In the genomic region with DNA sequence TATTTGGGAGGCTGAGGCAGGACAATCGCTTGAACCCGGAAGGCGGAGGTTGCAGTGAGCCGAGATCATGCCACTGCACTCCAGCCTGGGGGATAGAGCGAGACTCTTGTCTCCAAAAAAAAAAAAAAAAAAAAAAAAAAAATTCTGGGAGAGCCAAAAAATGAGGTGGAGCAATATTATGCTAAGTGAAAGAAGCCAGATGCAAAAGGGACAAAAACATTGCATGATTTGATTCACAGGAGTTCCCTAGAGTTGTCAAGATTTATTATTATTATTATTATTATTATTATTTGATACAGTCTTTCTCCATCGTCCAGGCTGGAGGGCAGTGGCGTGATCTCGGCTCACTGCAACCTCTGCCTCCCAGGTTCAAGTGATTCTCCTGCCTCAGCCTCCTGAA, we compare ENCODE assay signal across 11 cellular contexts. TPM values are rescaled to one million over a fixed set of nuclear protein-coding genes. Genes with fewer than 3 reads are reported as not detected.
"Had no signal": no experiment of that assay in that cellular context is flagged by ENCODE, and none has a peak within 500 bp of the region (broad histone marks: within the 10 kb centered on the region; RNA-seq: fewer than 3 reads in every experiment).

No MANE protein-coding gene starts in this region.

RNA-seq across cellular contexts. Expression of a gene that starts 58.4 kb away (rescaled TPM):
- total RNA-seq: astrocyte, cardiac septum, cerebellum, glomerular endothelial cell, left lung, natural killer cell, occipital lobe, pulmonary artery endothelial cell, T-helper 17 cell, testis, ureter had no signal
